In genomic region chr3:73573204-73573603, GRCh38 we compare ENCODE assay signal across 23 cellular contexts. TPM values are rescaled to one million over a fixed set of nuclear protein-coding genes. Genes with fewer than 3 reads are reported as not detected.
A peak's percentile ranks its signal among the peaks of the same experiment; 100 is the strongest.
DNase-seq lines count a peak whose midpoint lies in the region; ATAC-seq and TF ChIP-seq lines count a peak whose summit lies in the region.
"Had no signal": no experiment of that assay in that cellular context is flagged by ENCODE, and none has a peak within 500 bp of the region (broad histone marks: within the 10 kb centered on the region; RNA-seq: fewer than 3 reads in every experiment).

No MANE protein-coding gene starts in this region.

- WGBS in endodermal cell (ENCODE audit: insufficient coverage in 1 of 2, insufficient read length in 1 of 2), 2 experiments: 94 to 100% methylated on average over 1 to 2 of the region's 2 CpGs
- WGBS in psoas muscle, 3 donors: 28 to 37% (median 35%) methylated on average over 2 of the region's 2 CpGs
- 68 to 82% methylated on average over 2 of the region's 2 CpGs for WGBS in transverse colon (ENCODE audit: low coverage in 1 of 2), 2 donors

- no peak overlapping the region for H3K27ac ChIP-seq in endodermal cell (ENCODE audit: low read depth, low read length)
- peak overlapping the region; percentile 20 for H3K27ac ChIP-seq in muscle layer of colon (ENCODE audit: low read depth, low read length)
- peak overlapping the region; percentile 80 for H3K27ac ChIP-seq in psoas muscle
- peak overlapping the region in 3 of 4 donors; percentile 20 to 32 (median 23) for H3K27ac ChIP-seq in transverse colon
- H3K27ac ChIP-seq: A549, HL-60, SJSA1 had no signal

- H3K9me3 ChIP-seq in endodermal cell (ENCODE audit: control insufficient read depth, low read length) (no peaks in the 10 kb centered on the region), muscle layer of colon (ENCODE audit: low read length) (no peaks in the 10 kb centered on the region), psoas muscle (no peaks in the 10 kb centered on the region), transverse colon (no peaks in the 10 kb centered on the region)
- H3K9me3 ChIP-seq: A549, SJSA1 had no signal

- H3K9ac ChIP-seq in endodermal cell (ENCODE audit: extremely low read depth, low read length, poor library complexity, severe bottlenecking) (no peak overlapping the region), muscle layer of colon (ENCODE audit: low read length) (no peak overlapping the region)

- H3K36me3 ChIP-seq in endodermal cell (ENCODE audit: control insufficient read depth, insufficient read depth, low read length): peaks cover 7% of the 10 kb centered on the region
- H3K36me3 ChIP-seq in muscle layer of colon (ENCODE audit: insufficient read depth, low read length): no peaks in the 10 kb centered on the region
- H3K36me3 ChIP-seq in psoas muscle (ENCODE audit: insufficient read depth in 1 of 2, low read depth in 1 of 2): no peaks in the 10 kb centered on the region
- H3K36me3 ChIP-seq in transverse colon: no peaks in the 10 kb centered on the region
- H3K36me3 ChIP-seq: SJSA1 had no signal

- no peak for TF ChIP-seq POLR2A in transverse colon (IDR thresholded peaks at IDR 0.05)

- no peak overlapping the region for H3K4me3 ChIP-seq in endodermal cell (ENCODE audit: low read length)
- no peak overlapping the region for H3K4me3 ChIP-seq in muscle layer of colon (ENCODE audit: low read depth in 1 of 2, low read length in 2 of 2)
- no peak overlapping the region for H3K4me3 ChIP-seq in psoas muscle
- H3K4me3 ChIP-seq in transverse colon: no peak overlapping the region
- H3K4me3 ChIP-seq: A549, SJSA1 had no signal

- H3K27ac Mint-ChIP-seq in endodermal cell: peak overlapping the region; percentile 74
- H3K27ac Mint-ChIP-seq: CD4-positive, alpha-beta memory T cell had no signal

- no peaks in the 10 kb centered on the region for H3K9me3 Mint-ChIP-seq in endodermal cell

- H3K4me1 ChIP-seq in endodermal cell (ENCODE audit: control insufficient read depth, insufficient read depth, low read length) (peaks cover 30% of the 10 kb centered on the region), muscle layer of colon (ENCODE audit: insufficient read depth, low read length) (peaks cover 66% of the 10 kb centered on the region), psoas muscle (peaks cover 63% of the 10 kb centered on the region), transverse colon (peaks cover 0 to 40% (median 20%) of the 10 kb centered on the region in 4 donors)
- H3K4me1 ChIP-seq: A549, SJSA1 had no signal

- no peak for TF ChIP-seq CTCF in endodermal cell (conservative IDR thresholded peaks at IDR 0.05)
- no peak for TF ChIP-seq CTCF in psoas muscle (IDR thresholded peaks at IDR 0.05)
- TF ChIP-seq CTCF in transverse colon (IDR thresholded peaks at IDR 0.05): no peak

- intact Hi-C loops in psoas muscle (cut with DNase I): no loop called here
- intact Hi-C loops in transverse colon (cut with DNase I; ENCODE audit: low total_unique reads): no loop called here

- TF ChIP-seq EP300 in transverse colon (IDR thresholded peaks at IDR 0.05; ENCODE audit: low read depth): no peak

- H3K36me3 Mint-ChIP-seq in endodermal cell (ENCODE audit: low read depth): no peaks in the 10 kb centered on the region
- H3K36me3 Mint-ChIP-seq: CD4-positive, alpha-beta memory T cell had no signal

- in situ Hi-C loops in transverse colon (cut with MboI; ENCODE audit: low pct_ligation_motif_present in 1 of 4, low pct_unique_long_range_greater_than_20kb in 1 of 4, low sequenced_read_pairs in 3 of 4): no loop called here

- no peaks in the 10 kb centered on the region for H3K27me3 ChIP-seq in endodermal cell (ENCODE audit: control insufficient read depth, insufficient read depth, low read length, poor library complexity, severe bottlenecking)
- no peaks in the 10 kb centered on the region for H3K27me3 ChIP-seq in muscle layer of colon (ENCODE audit: control insufficient read depth in 1 of 2, insufficient read depth in 2 of 2, low read length in 2 of 2)
- H3K27me3 ChIP-seq in psoas muscle (ENCODE audit: insufficient read depth in 3 of 3, low read length in 2 of 3): no peaks in the 10 kb centered on the region
- H3K27me3 ChIP-seq in transverse colon: no peaks in the 10 kb centered on the region
- H3K27me3 ChIP-seq: SJSA1 had no signal

- ATAC-seq in psoas muscle: peak; percentile 35 to 73 (median 38)
- ATAC-seq in GM18502 (IDR thresholded peaks at IDR 0.05; ENCODE audit: poor library complexity, unreplicated experiment): no peak
- ATAC-seq: A549, HepG2 had no signal

- no peak for DNase-seq in endodermal cell
- no peak for DNase-seq in psoas muscle
- DNase-seq in transverse colon: no peak
- no peak for DNase-seq in dermis blood vessel endothelial cell
- DNase-seq in activated effector memory CD4-positive, alpha-beta T cell treated with anti-CD3 and anti-CD28 coated beads, Interleukin-2, amount 50 U/mL, for 16 hours: no peak
- DNase-seq: C1 segment of cervical spinal cord; CD4-positive, alpha-beta memory T cell; COR-L47; Kasumi-1; NCI-H1092 treated with DMSO at 0.1 percent for 48 hours; NCI-H1436; NCI-H2081 treated with DMSO at 0.1 percent for 48 hours; NCI-H2171; NCI-H226; NCI-H510A; Right ventricle myocardium superior; RPMI8226 had no signal

- peaks cover 7% of the 10 kb centered on the region for H3K27me3 Mint-ChIP-seq in endodermal cell (ENCODE audit: insufficient read depth)

- peaks cover 60% of the 10 kb centered on the region for H3K4me1 Mint-ChIP-seq in endodermal cell
- H3K4me1 Mint-ChIP-seq: CD4-positive, alpha-beta memory T cell had no signal

- peak overlapping the region; percentile 9 for H3K4me3 Mint-ChIP-seq in endodermal cell
- H3K4me3 Mint-ChIP-seq: CD4-positive, alpha-beta memory T cell had no signal

RNA-seq across cellular contexts. Expression of gene PDZRN3, which starts 51.5 kb away (rescaled TPM):
- total RNA-seq in endodermal cell: 10 to 100 TPM in 1 of 2 donors, 1 to 10 TPM in 1; 6.1 to 10.4 TPM
- polyA plus RNA-seq in endodermal cell (2013, experiment 1 of 2): 19.4 TPM
- polyA plus RNA-seq in endodermal cell (2013, experiment 2 of 2): 18.4 TPM
- total RNA-seq in psoas muscle: 10 to 100 TPM; 13.2 to 39.3 (median 17.2) TPM
- 10 to 100 TPM in 2 of 3 donors, 1 to 10 TPM in 1; 2.5 to 18.0 (median 13.4) TPM for polyA plus RNA-seq in psoas muscle
- total RNA-seq in transverse colon: 100 to 1,000 TPM in 2 of 4 donors, 10 to 100 TPM in 2; 31.9 to 191 (median 75.3) TPM
- total RNA-seq in dermis blood vessel endothelial cell: under 0.01 and 0.23 TPM in 2 replicates
- total RNA-seq: CD4-positive, alpha-beta memory T cell; HepG2 had no signal
- polyA plus RNA-seq: A549; CD4-positive, alpha-beta memory T cell; HepG2 had no signal
